Comparison of ENCODE assay signal across 2 cellular contexts in genomic region chr20:45874576-45874975, GRCh38.
TF ChIP-seq lines count a peak whose summit lies in the region.

No MANE protein-coding gene starts in this region.

TF ChIP-seq in IMR-90, 13 proteins besides CTCF, POLR2A, EP300 and RAD21:
- TF ChIP-seq RCOR1 (IDR thresholded peaks at IDR 0.05; ENCODE audit: insufficient replicate concordance, low read length) (no peak), ELK1 (IDR thresholded peaks at IDR 0.05; ENCODE audit: borderline replicate concordance, low read depth, low read length) (no peak), CEBPB (IDR thresholded peaks at IDR 0.05; ENCODE audit: low read depth, low read length) (no peak), MAZ (IDR thresholded peaks at IDR 0.05; ENCODE audit: borderline replicate concordance, low read depth, low read length) (no peak), RFX5 (IDR thresholded peaks at IDR 0.05; ENCODE audit: low read depth, low read length) (no peak), USF2 (IDR thresholded peaks at IDR 0.05; ENCODE audit: low read depth, low read length) (no peak), CHD1 (IDR thresholded peaks at IDR 0.05; ENCODE audit: low read depth, low read length) (no peak), FOS (IDR thresholded peaks at IDR 0.05; ENCODE audit: low read depth, low read length) (no peak), NFE2L2 (IDR thresholded peaks at IDR 0.05; ENCODE audit: low read depth, low read length) (no peak), MXI1 (IDR thresholded peaks at IDR 0.05; ENCODE audit: borderline replicate concordance, low read depth, low read length) (no peak), SMC3 (IDR thresholded peaks at IDR 0.05; ENCODE audit: low read depth, low read length) (no peak), MAFK (IDR thresholded peaks at IDR 0.05; ENCODE audit: low read depth, low read length) (no peak), BHLHE40 (IDR thresholded peaks at IDR 0.05; ENCODE audit: low read depth, low read length) (no peak)

TF ChIP-seq in K562, 482 proteins besides CTCF, POLR2A, EP300 and RAD21:
- TF ChIP-seq BRD9 (IDR thresholded peaks at IDR 0.05; ENCODE audit: low read depth, partially characterized antibody), result no peak
- TF ChIP-seq XRCC4 (IDR thresholded peaks at IDR 0.05; ENCODE audit: extremely low read depth, insufficient read depth, insufficient read length), result no peak
- no peak for TF ChIP-seq RREB1 (CRISPR knock-in tag; IDR thresholded peaks at IDR 0.05)
- TF ChIP-seq PATZ1 (CRISPR knock-in tag; IDR thresholded peaks at IDR 0.05; ENCODE audit: borderline replicate concordance), result no peak
- no peak for TF ChIP-seq CBFA2T2 (conservative IDR thresholded peaks at IDR 0.05)
- no peak for TF ChIP-seq HDAC6 (IDR thresholded peaks at IDR 0.05; ENCODE audit: low read depth, low read length)
- TF ChIP-seq ZNF274 (IDR thresholded peaks at IDR 0.05; ENCODE audit: borderline replicate concordance, low read depth, low read length), result no peak
- TF ChIP-seq ZNF395 (CRISPR knock-in tag; IDR thresholded peaks at IDR 0.05), result no peak
